Comparison of ENCODE assay signal across 13 cellular contexts in the genomic region with DNA sequence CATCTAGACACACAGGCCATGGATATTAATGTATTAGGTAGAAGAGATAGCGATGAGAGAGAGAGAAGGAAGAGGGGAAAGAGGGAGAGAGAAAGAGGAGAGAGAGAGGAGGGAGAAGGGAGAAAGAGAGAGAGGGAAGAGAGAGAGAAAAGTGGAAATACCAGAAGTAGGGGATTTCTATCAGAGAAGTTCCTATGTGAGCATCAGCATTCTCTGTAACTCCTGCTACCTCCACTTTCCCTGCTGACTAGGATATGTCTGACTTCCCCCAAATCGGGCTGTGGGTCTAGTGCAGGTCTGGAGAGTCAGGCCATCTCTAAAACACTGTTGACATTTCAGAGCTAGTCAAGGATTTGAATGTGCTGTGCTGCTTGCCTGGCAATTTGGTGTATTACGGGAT. TPM values are rescaled to one million over a fixed set of nuclear protein-coding genes. Genes with fewer than 3 reads are reported as not detected.
DNase-seq lines count a peak whose midpoint lies in the region; ATAC-seq and TF ChIP-seq lines count a peak whose summit lies in the region.
"Had no signal": no experiment of that assay in that cellular context is flagged by ENCODE, and none has a peak within 500 bp of the region (broad histone marks: within the 10 kb centered on the region; RNA-seq: fewer than 3 reads in every experiment).

No MANE protein-coding gene starts in this region.

- H3K9me3 ChIP-seq in OCI-LY3 (ENCODE audit: insufficient read depth, low read length) (no peaks in the 10 kb centered on the region), esophagus muscularis mucosa (no peaks in the 10 kb centered on the region), neural progenitor cell (ENCODE audit: low read depth) (no peaks in the 10 kb centered on the region)
- H3K9me3 ChIP-seq: A549 had no signal

- peak overlapping the region; percentile 69 to 98 for H3K4me3 Mint-ChIP-seq in stimulated activated naive B cell treated with anti-CD40 and anti-IgM and Interleukin-4, amounts not matched to agents 10 μg/mL and 1 μg/mL and 100 μg/mL, for 72 hours
- H3K4me3 Mint-ChIP-seq in neural progenitor cell = no peak overlapping the region

- no peak overlapping the region for H2AFZ ChIP-seq in OCI-LY3 (ENCODE audit: low read depth, low read length)
- H2AFZ ChIP-seq in neural progenitor cell (replicated peaks) = no peak overlapping the region
- H2AFZ ChIP-seq: GM23248 had no signal

- TF ChIP-seq POLR2A in esophagus muscularis mucosa (IDR thresholded peaks at IDR 0.05; ENCODE audit: low read depth) = no peak

- no peaks in the 10 kb centered on the region for H3K9me3 Mint-ChIP-seq in stimulated activated naive B cell treated with anti-CD40 and anti-IgM and Interleukin-4, amounts not matched to agents 10 μg/mL and 1 μg/mL and 100 μg/mL, for 72 hours
- H3K9me3 Mint-ChIP-seq in neural progenitor cell = no peaks in the 10 kb centered on the region

- intact Hi-C loops in esophagus muscularis mucosa (cut with DNase I) = no loop called here

- TF ChIP-seq CTCF in OCI-LY3 (IDR thresholded peaks at IDR 0.05; ENCODE audit: low read depth, low read length) (no peak), esophagus muscularis mucosa (IDR thresholded peaks at IDR 0.05) (no peak), neural progenitor cell (IDR thresholded peaks at IDR 0.05) (no peak)

- H3K4me3 ChIP-seq in OCI-LY3 (ENCODE audit: low read length) = peak overlapping the region; percentile 95
- H3K4me3 ChIP-seq in esophagus muscularis mucosa = peak overlapping the region in 1 of 4 donors; percentile 7
- no peak overlapping the region for H3K4me3 ChIP-seq in neural progenitor cell
- H3K4me3 ChIP-seq: A549, GM23248 had no signal

- H3K79me2 ChIP-seq in OCI-LY3 (ENCODE audit: low read length) = peaks cover 78% of the 10 kb centered on the region
- H3K79me2 ChIP-seq in neural progenitor cell (ENCODE audit: low read depth) = no peaks in the 10 kb centered on the region

- peak overlapping the region; percentile 98 for H3K27ac Mint-ChIP-seq in stimulated activated naive B cell treated with anti-CD40 and anti-IgM and Interleukin-4, amounts not matched to agents 10 μg/mL and 1 μg/mL and 100 μg/mL, for 72 hours
- H3K27ac Mint-ChIP-seq in neural progenitor cell = no peak overlapping the region

- POLR2A ChIA-PET in HEK293T (lab: Yijun Ruan, JAX) = no interaction called here

- H3K36me3 Mint-ChIP-seq in stimulated activated naive B cell treated with anti-CD40 and anti-IgM and Interleukin-4, amounts not matched to agents 10 μg/mL and 1 μg/mL and 100 μg/mL, for 72 hours = peaks cover 10 to 16% of the 10 kb centered on the region in 2 donors
- H3K36me3 Mint-ChIP-seq in neural progenitor cell = no peaks in the 10 kb centered on the region

- ATAC-seq in stimulated activated naive B cell treated with anti-CD40 and anti-IgM and Interleukin-4, amounts not matched to agents 10 μg/mL and 1 μg/mL and 100 μg/mL, for 72 hours (replicated peaks) = no peak
- ATAC-seq: A549 had no signal

- H3K27me3 Mint-ChIP-seq in stimulated activated naive B cell treated with anti-CD40 and anti-IgM and Interleukin-4, amounts not matched to agents 10 μg/mL and 1 μg/mL and 100 μg/mL, for 72 hours = no peaks in the 10 kb centered on the region
- H3K27me3 Mint-ChIP-seq in neural progenitor cell (ENCODE audit: insufficient read depth, low read depth) = no peaks in the 10 kb centered on the region

- DNase-seq in SIG-M5 treated with dmso at 0.1 percent for 504 hours (lab: John Stamatoyannopoulos, UW; ENCODE audit: unreplicated experiment) = peak; percentile 62
- no peak for DNase-seq in SIG-M5 (lab: John Stamatoyannopoulos, UW)
- no peak for DNase-seq in esophagus muscularis mucosa (ENCODE audit: extremely low spot score)
- DNase-seq in stimulated activated naive B cell treated with anti-CD40 and anti-IgM and Interleukin-4, amounts not matched to agents 10 μg/mL and 1 μg/mL and 100 μg/mL, for 72 hours = no peak
- DNase-seq in HEK293T (ENCODE audit: extremely low spot score) = no peak
- no peak for DNase-seq in neural progenitor cell (ENCODE audit: low spot score)
- DNase-seq in NK-92 (lab: John Stamatoyannopoulos, UW; ENCODE audit: unreplicated experiment) = no peak
- DNase-seq: caudate nucleus, GM23248, hippocampal formation, NCI-H446 had no signal

- CTCF ChIA-PET in HEK293T (lab: Yijun Ruan, JAX) = no interaction called here

- peaks cover 4% of the 10 kb centered on the region; the same call in 1 of the 2 replicates for H4K20me1 ChIP-seq in OCI-LY3 (ENCODE audit: insufficient read depth, low read length)
- no peaks in the 10 kb centered on the region for H4K20me1 ChIP-seq in neural progenitor cell (ENCODE audit: low read depth)

- H3K36me3 ChIP-seq in OCI-LY3 (replicated peaks; ENCODE audit: low read depth, low read length) (peaks cover 14% of the 10 kb centered on the region), esophagus muscularis mucosa (no peaks in the 10 kb centered on the region), neural progenitor cell (no peaks in the 10 kb centered on the region)

- no peaks in the 10 kb centered on the region for H3K27me3 ChIP-seq in OCI-LY3 (ENCODE audit: low read depth, low read length)
- no peaks in the 10 kb centered on the region for H3K27me3 ChIP-seq in esophagus muscularis mucosa
- H3K27me3 ChIP-seq in neural progenitor cell = no peaks in the 10 kb centered on the region

- TF ChIP-seq EP300 in esophagus muscularis mucosa (IDR thresholded peaks at IDR 0.05) = no peak

- peaks cover 37 to 66% of the 10 kb centered on the region in 2 donors for H3K4me1 Mint-ChIP-seq in stimulated activated naive B cell treated with anti-CD40 and anti-IgM and Interleukin-4, amounts not matched to agents 10 μg/mL and 1 μg/mL and 100 μg/mL, for 72 hours
- no peaks in the 10 kb centered on the region for H3K4me1 Mint-ChIP-seq in neural progenitor cell

- H3K9ac ChIP-seq in OCI-LY3 (ENCODE audit: low read length) (peak overlapping the region; percentile 93), neural progenitor cell (no peak overlapping the region)
- H3K9ac ChIP-seq: GM23248 had no signal

- WGBS in esophagus muscularis mucosa = 25% methylated on average over 3 of the region's 3 CpGs

- peak overlapping the region; percentile 96 for H3K4me2 ChIP-seq in OCI-LY3 (ENCODE audit: low read length)
- no peak overlapping the region for H3K4me2 ChIP-seq in neural progenitor cell
- H3K4me2 ChIP-seq: A549 had no signal

- H3F3A ChIP-seq in neural progenitor cell (ENCODE audit: low read depth) = no peaks in the 10 kb centered on the region

- H3K4me1 ChIP-seq in OCI-LY3 (ENCODE audit: low read length) = peaks cover 75% of the 10 kb centered on the region
- peaks cover 40 to 66% (median 53%) of the 10 kb centered on the region in 4 donors for H3K4me1 ChIP-seq in esophagus muscularis mucosa
- no peaks in the 10 kb centered on the region for H3K4me1 ChIP-seq in neural progenitor cell

- H3K27ac ChIP-seq in OCI-LY3 (ENCODE audit: low read length) = peak overlapping the region; percentile 97
- H3K27ac ChIP-seq in esophagus muscularis mucosa (replicated peaks in 1 of 4) = peak overlapping the region; percentile 67 to 75 (median 71)
- no peak overlapping the region for H3K27ac ChIP-seq in neural progenitor cell
- H3K27ac ChIP-seq: A549, GM23248 had no signal

TF ChIP-seq in HEK293T, 16 proteins besides CTCF, POLR2A, EP300 and RAD21:
- no peak for TF ChIP-seq SUZ12 (IDR thresholded peaks at IDR 0.05)
- TF ChIP-seq FOXM1 (IDR thresholded peaks at IDR 0.05; ENCODE audit: borderline replicate concordance) = no peak
- TF ChIP-seq, protein P1, sequence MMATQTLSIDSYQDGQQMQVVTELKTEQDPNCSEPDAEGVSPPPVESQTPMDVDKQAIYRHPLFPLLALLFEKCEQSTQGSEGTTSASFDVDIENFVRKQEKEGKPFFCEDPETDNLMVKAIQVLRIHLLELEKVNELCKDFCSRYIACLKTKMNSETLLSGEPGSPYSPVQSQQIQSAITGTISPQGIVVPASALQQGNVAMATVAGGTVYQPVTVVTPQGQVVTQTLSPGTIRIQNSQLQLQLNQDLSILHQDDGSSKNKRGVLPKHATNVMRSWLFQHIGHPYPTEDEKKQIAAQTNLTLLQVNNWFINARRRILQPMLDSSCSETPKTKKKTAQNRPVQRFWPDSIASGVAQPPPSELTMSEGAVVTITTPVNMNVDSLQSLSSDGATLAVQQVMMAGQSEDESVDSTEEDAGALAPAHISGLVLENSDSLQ (IDR thresholded peaks at IDR 0.05) = no peak
- no peak for TF ChIP-seq TARDBP (IDR thresholded peaks at IDR 0.05)
- no peak for TF ChIP-seq ARNT (IDR thresholded peaks at IDR 0.05)
- no peak for TF ChIP-seq ZNF384 (IDR thresholded peaks at IDR 0.05)
- no peak for TF ChIP-seq LEF1 (IDR thresholded peaks at IDR 0.05; ENCODE audit: borderline replicate concordance)
- no peak for TF ChIP-seq BHLHE40 (IDR thresholded peaks at IDR 0.05; ENCODE audit: borderline replicate concordance)
- no peak for TF ChIP-seq ELF4 (IDR thresholded peaks at IDR 0.05)
- no peak for TF ChIP-seq NFRKB (IDR thresholded peaks at IDR 0.05)
- TF ChIP-seq FOXA1 (IDR thresholded peaks at IDR 0.05) = no peak
- TF ChIP-seq SP1 (IDR thresholded peaks at IDR 0.05) = no peak
- no peak for TF ChIP-seq L3MBTL2 (conservative IDR thresholded peaks at IDR 0.05)
- no peak for TF ChIP-seq FOXK2 (IDR thresholded peaks at IDR 0.05)
- TF ChIP-seq CTBP1 (IDR thresholded peaks at IDR 0.05; ENCODE audit: borderline replicate concordance) = no peak
- TF ChIP-seq HDGF (IDR thresholded peaks at IDR 0.05; ENCODE audit: borderline replicate concordance) = no peak

RNA-seq across cellular contexts. Expression of gene ARHGDIB, which starts 3.6 kb away (rescaled TPM):
- total RNA-seq in esophagus muscularis mucosa = 100 to 1,000 TPM in 2 of 4 donors, 10 to 100 TPM in 2; 43.6 to 123 (median 84.5) TPM
- not detected in 2 replicates for total RNA-seq in neural progenitor cell (ENCODE audit: low replicate concordance)

RNA-seq across cellular contexts. Expression of gene PDE6H, which starts 15.1 kb away (rescaled TPM):
- total RNA-seq in esophagus muscularis mucosa (not detected), neural progenitor cell (ENCODE audit: low replicate concordance) (not detected in 2 replicates)
- total RNA-seq: GM23248 had no signal

RNA-seq across cellular contexts. Expression of gene ERP27, which starts 19.4 kb away (rescaled TPM):
- total RNA-seq in esophagus muscularis mucosa (1 to 10 TPM in 1 of 4 donors, under 1 TPM in 2, not detected in 1; 0.33 to 1.0 (median 0.58) TPM), neural progenitor cell (ENCODE audit: low replicate concordance) (not detected in 2 replicates)
- total RNA-seq: GM23248 had no signal

Comparison
In these comparisons a context has a peak if more than half of its experiments do, and no peak if none do; other contexts are left out.
1. RNA of gene ARHGDIB, which starts 3.6 kb away (total RNA-seq): 43.6 to 123 TPM in esophagus muscularis mucosa; not detected in neural progenitor cell; every median in the first group is over 10 times any median in the second.